Comparison of ENCODE assay signal across 8 cellular contexts in the genomic region with DNA sequence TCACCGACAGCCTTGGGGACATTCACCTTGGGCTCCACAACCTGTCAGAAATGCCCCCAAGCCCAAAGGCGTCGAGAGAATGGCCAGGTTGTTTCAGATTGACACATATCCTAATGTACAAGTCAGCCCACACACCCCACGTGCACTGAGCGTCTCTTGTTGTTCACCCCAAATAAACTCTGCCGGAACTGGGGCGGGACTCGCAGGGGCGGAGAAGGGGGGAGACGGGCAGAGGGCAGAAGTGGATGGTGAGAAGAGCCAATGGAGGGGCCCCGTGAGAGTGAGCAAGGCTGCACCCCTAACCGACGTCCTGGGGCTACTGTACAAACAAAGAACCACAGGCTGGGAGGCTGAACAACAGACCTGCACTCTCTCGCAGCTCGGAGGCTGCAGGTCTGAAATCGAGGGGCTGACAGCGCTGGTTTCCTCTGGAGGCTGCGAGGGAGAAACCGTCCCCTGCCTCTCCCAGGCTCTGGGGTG. TPM values are rescaled to one million over a fixed set of nuclear protein-coding genes. Genes with fewer than 3 reads are reported as not detected.
DNase-seq lines count a peak whose midpoint lies in the region; ATAC-seq, FAIRE-seq and TF ChIP-seq lines count a peak whose summit lies in the region.

No MANE protein-coding gene starts in this region.

- H3K27me3 ChIP-seq in pancreas (no peaks in the 10 kb centered on the region), sigmoid colon (peaks cover 0 to 7% (median 0%) of the 10 kb centered on the region in 3 donors)

- TF ChIP-seq POLR2A in sigmoid colon (IDR thresholded peaks at IDR 0.05): no peak

- ATAC-seq in HG02678 (IDR thresholded peaks at IDR 0.05; ENCODE audit: unreplicated experiment) (peak; percentile 46), pancreas (peak in 3 of 4 donors; percentile 3 to 37 (median 17)), GM18873 (IDR thresholded peaks at IDR 0.05; ENCODE audit: low FRiP score, unreplicated experiment) (no peak)
- ATAC-seq in activated T-helper 17 cell treated with anti-CD3 and anti-CD28 coated beads, Interleukin-2, amount 50 U/mL, for 72 hours (replicated peaks): peak; percentile 55

- H3K9me3 Mint-ChIP-seq in activated T-helper 17 cell treated with anti-CD3 and anti-CD28 coated beads, Interleukin-2, amount 50 U/mL, for 72 hours: no peaks in the 10 kb centered on the region

- H3K36me3 Mint-ChIP-seq in activated T-helper 17 cell treated with anti-CD3 and anti-CD28 coated beads, Interleukin-2, amount 50 U/mL, for 72 hours (ENCODE audit: low read depth): no peaks in the 10 kb centered on the region

- H3K27me3 Mint-ChIP-seq in activated T-helper 17 cell treated with anti-CD3 and anti-CD28 coated beads, Interleukin-2, amount 50 U/mL, for 72 hours: no peaks in the 10 kb centered on the region

- peaks cover under 1 to 21% (median 3%) of the 10 kb centered on the region in 3 donors for H3K4me1 ChIP-seq in pancreas
- H3K4me1 ChIP-seq in sigmoid colon: peaks cover 0 to 2% (median 0%) of the 10 kb centered on the region in 4 donors

- in situ Hi-C loops in GM13977 (cut with MboI; ENCODE audit: low pct_unique_long_range_greater_than_20kb, low sequenced_read_pairs, unreplicated experiment): no loop called here

- TF ChIP-seq CTCF in GM13977 (IDR thresholded peaks at IDR 0.05; ENCODE audit: extremely low read depth, insufficient read depth, missing control alignments): no peak
- no peak for TF ChIP-seq CTCF in pancreas (IDR thresholded peaks at IDR 0.05)
- no peak for TF ChIP-seq CTCF in sigmoid colon (IDR thresholded peaks at IDR 0.05)

- FAIRE-seq in pancreas (lab: Jason Lieb, UNC): no peak

- intact Hi-C loops in pancreas (cut with DNase I) (no loop called here), sigmoid colon (cut with DNase I) (no loop called here)

- DNase-seq in GM13977 (ENCODE audit: low spot score): peak; percentile 86
- peak; percentile 88 for DNase-seq in NCI-H345 treated with DMSO at 0.1 percent for 48 hours (lab: John Stamatoyannopoulos, UW; ENCODE audit: unreplicated experiment)
- DNase-seq in pancreas: no peak
- DNase-seq in sigmoid colon: no peak
- no peak for DNase-seq in NCI-H526 (lab: John Stamatoyannopoulos, UW)

- H3K9me3 ChIP-seq in pancreas (no peaks in the 10 kb centered on the region), sigmoid colon (no peaks in the 10 kb centered on the region)

- H3K4me3 Mint-ChIP-seq in activated T-helper 17 cell treated with anti-CD3 and anti-CD28 coated beads, Interleukin-2, amount 50 U/mL, for 72 hours: peak overlapping the region; percentile 84

- H3K27ac ChIP-seq in pancreas: no peak overlapping the region
- H3K27ac ChIP-seq in sigmoid colon: no peak overlapping the region

- no peak for TF ChIP-seq EP300 in sigmoid colon (IDR thresholded peaks at IDR 0.05)

- H3K27ac Mint-ChIP-seq in activated T-helper 17 cell treated with anti-CD3 and anti-CD28 coated beads, Interleukin-2, amount 50 U/mL, for 72 hours: peak overlapping the region; percentile 88

- 71 to 77% methylated on average over 19 of the region's 19 CpGs for WGBS in pancreas, 2 donors
- WGBS in sigmoid colon, 2 donors: 32 to 39% methylated on average over 19 of the region's 19 CpGs

- no peak overlapping the region for H3K4me3 ChIP-seq in pancreas
- no peak overlapping the region for H3K4me3 ChIP-seq in sigmoid colon

- H3K36me3 ChIP-seq in pancreas (no peaks in the 10 kb centered on the region), sigmoid colon (no peaks in the 10 kb centered on the region)

- H3K4me1 Mint-ChIP-seq in activated T-helper 17 cell treated with anti-CD3 and anti-CD28 coated beads, Interleukin-2, amount 50 U/mL, for 72 hours: peaks cover 30% of the 10 kb centered on the region

RNA-seq across cellular contexts. Expression of gene UMODL1, which starts 8.5 kb away (rescaled TPM):
- under 1 TPM in 1 of 2 donors, not detected in 1; 0.11 TPM for total RNA-seq in activated T-helper 17 cell treated with anti-CD3 and anti-CD28 coated beads, Interleukin-2, amount 50 U/mL, for 72 hours
- total RNA-seq in pancreas (under 1 TPM in 1 of 6 donors, not detected in 5; 0.06 TPM), sigmoid colon (not detected)
- polyA plus RNA-seq in pancreas (under 1 TPM in 1 of 2 donors, not detected in 1; 0.02 TPM), sigmoid colon (under 1 TPM in 2 of 3 donors, not detected in 1; 0.13 to 0.23 TPM)

RNA-seq across cellular contexts. Expression of gene ZBTB21, which starts 52.4 kb away (rescaled TPM):
- 10 to 100 TPM; 18.5 to 37.2 TPM for total RNA-seq in activated T-helper 17 cell treated with anti-CD3 and anti-CD28 coated beads, Interleukin-2, amount 50 U/mL, for 72 hours
- total RNA-seq in pancreas (1 to 10 TPM; 4.8 to 9.5 (median 8.0) TPM), sigmoid colon (10 to 100 TPM in 1 of 4 donors, 1 to 10 TPM in 3; 6.9 to 14.7 (median 7.7) TPM)
- polyA plus RNA-seq in pancreas (1 to 10 TPM; 2.9 to 3.2 TPM), sigmoid colon (1 to 10 TPM; 1.8 to 2.9 (median 2.8) TPM)

Comparison
In these comparisons a context has a peak if more than half of its experiments do, and no peak if none do; other contexts are left out.
1. DNase-seq: peak in GM13977 (single experiment) and NCI-H345 treated with DMSO at 0.1 percent for 48 hours (single experiment); none in pancreas (0 of 6), sigmoid colon (single experiment) and NCI-H526 (0 of 2).